8 cellular contexts compared by ENCODE assay signal in genomic region chr1:156706647-156707008, GRCh38. TPM values are rescaled to one million over a fixed set of nuclear protein-coding genes. Genes with fewer than 3 reads are reported as not detected.
DNase-seq lines count a peak whose midpoint lies in the region; ATAC-seq, FAIRE-seq and TF ChIP-seq lines count a peak whose summit lies in the region.

No MANE protein-coding gene starts in this region.

- H2AFZ ChIP-seq in GM12878 (ENCODE audit: control insufficient read depth, low read depth, low read length): no peak overlapping the region; the same call in 1 of the 2 replicates

- TF ChIP-seq RAD21 in GM12878 (IDR thresholded peaks at IDR 0.05; ENCODE audit: insufficient read depth, low read depth, low read length): no peak

- peak; percentile 30 for DNase-seq in stimulated activated CD4-positive, alpha-beta T cell treated with anti-CD3 and anti-CD28 coated beads, Interleukin-4, amount 100 ng/mL, for 1 hour
- DNase-seq in stimulated activated CD4-positive, alpha-beta T cell treated with anti-CD3 and anti-CD28 coated beads, Interleukin-15, amount 100 ng/mL, for 24 hours: no peak
- DNase-seq in GM12878 (ENCODE audit: low read depth, low spot score) (no peak), iPS-NIHi7 (ENCODE audit: extremely low spot score) (peak; percentile 48), DMS114 treated with DMSO at 0.1 percent for 48 hours (lab: John Stamatoyannopoulos, UW; ENCODE audit: unreplicated experiment) (no peak)

- no peak for TF ChIP-seq EP300 in GM12878 (IDR thresholded peaks at IDR 0.05; ENCODE audit: borderline replicate concordance in 1 of 2, control insufficient read depth in 1 of 2, low read depth in 2 of 2, low read length in 2 of 2)

- intact Hi-C loops in GM12878 (cut with micrococcal nuclease; ENCODE audit: unreplicated experiment): no loop called here

- no peaks in the 10 kb centered on the region for H3K79me2 ChIP-seq in GM12878 (ENCODE audit: control insufficient read depth, insufficient read depth, low read length)

- H3K36me3 ChIP-seq in GM12878 (ENCODE audit: control insufficient read depth in 2 of 2, insufficient read depth in 2 of 2, low read length in 1 of 2): no peaks in the 10 kb centered on the region; a peak in 1 of 4 replicates
- no peaks in the 10 kb centered on the region for H3K36me3 ChIP-seq in stomach smooth muscle (ENCODE audit: control insufficient read depth in 2 of 2, insufficient read depth in 2 of 2, low read length in 2 of 2)

- no peak for TF ChIP-seq POLR2A in GM12878 (IDR thresholded peaks at IDR 0.05; ENCODE audit: low read depth, low read length)

- peak overlapping the region; percentile 90 for H3K4me2 ChIP-seq in GM12878 (ENCODE audit: control insufficient read depth, insufficient read depth)

- TF ChIP-seq CTCF in GM12878 (IDR thresholded peaks at IDR 0.05 in 2 of 3, conservative IDR thresholded peaks at IDR 0.05 in 1 of 3; ENCODE audit: control insufficient read depth in 2 of 3, extremely low read depth in 1 of 3, insufficient read depth in 1 of 3, low read depth in 3 of 3, low read length in 3 of 3): no peak

- POLR2A ChIA-PET in GM12878 (lab: Charles Lee): interaction anchor here (0.6 to 1.4 kb wide), 2 partner anchors 22 to 89 kb away, joined by 4 to 5 read pairs; partner anchors contain the start of genes ISG20L2 and METTL25B

- H3K9me3 ChIP-seq in GM12878 (replicated peaks; ENCODE audit: control insufficient read depth, insufficient read depth, low read length) (no peaks in the 10 kb centered on the region), stomach smooth muscle (ENCODE audit: control insufficient read depth in 2 of 2, low read length in 2 of 2) (no peaks in the 10 kb centered on the region)

- RAD21 ChIA-PET in GM12878 (lab: Charles Lee; ENCODE audit: unreplicated experiment): interaction anchor here (0.6 to 3.6 kb wide), 9 partner anchors 9 to 468 kb away, joined by 3 to 28 read pairs (median 4); partner anchors contain the start of genes INSRR and PRCC

- H3K4me1 ChIP-seq in GM12878 (ENCODE audit: control insufficient read depth, insufficient read depth, low read length) (peaks cover 6% of the 10 kb centered on the region), stomach smooth muscle (ENCODE audit: control insufficient read depth, insufficient read depth, low read length) (peaks cover 57% of the 10 kb centered on the region)

- CTCF ChIA-PET in GM12878 (lab: Yijun Ruan, JAX): interaction anchor here (0.6 to 9.5 kb wide), 22 partner anchors 9 to 431 kb away, joined by 3 to 157 read pairs (median 5); partner anchors contain the start of genes GPATCH4, HAPLN2, INSRR and ISG20L2

- no TSS peak for BruUV-seq in GM12878 (replicated peaks; lab: Mats Ljungman, UMichigan)

- SMC1A ChIA-PET in GM12878 (lab: Charles Lee; ENCODE audit: uncharacterized antibody, unreplicated experiment): interaction anchor here (1.5 to 2.4 kb wide), 3 partner anchors 17 to 22 kb away, joined by 7 to 11 read pairs (median 7); no protein-coding TSS in a partner anchor

- H3K4me3 ChIP-seq in GM12878: peak overlapping the region; percentile 18; the same call in 1 of the 2 replicates
- peak overlapping the region; percentile 63 to 74 for H3K4me3 ChIP-seq in stomach smooth muscle (ENCODE audit: low read length in 2 of 2)

- ATAC-seq in GM12878: peak; percentile 24
- ATAC-seq in HG02642 (IDR thresholded peaks at IDR 0.05; ENCODE audit: poor library complexity, unreplicated experiment): no peak
- ATAC-seq in HG02759 (IDR thresholded peaks at IDR 0.05; ENCODE audit: unreplicated experiment): no peak

- FAIRE-seq in GM12878 (lab: Jason Lieb, UNC): no peak

- H3K27ac ChIP-seq in GM12878 (ENCODE audit: control insufficient read depth, insufficient read depth): no peak overlapping the region
- H3K27ac ChIP-seq in stomach smooth muscle (ENCODE audit: low read length): peak overlapping the region; percentile 67

- in situ Hi-C loops in GM12878 (cut with MboI): no loop called here

- 13% methylated on average over 16 of the region's 24 CpGs for WGBS in GM12878 (ENCODE audit: insufficient coverage, insufficient replicate concordance, low lambda C conversion rate, missing lambda C conversion rate)

- H4K20me1 ChIP-seq in GM12878 (ENCODE audit: control insufficient read depth, insufficient read depth): no peaks in the 10 kb centered on the region; the same call in 1 of the 2 replicates

- no peak overlapping the region for H3K9ac ChIP-seq in GM12878 (ENCODE audit: control insufficient read depth, insufficient read depth, low read length)
- H3K9ac ChIP-seq in stomach smooth muscle (ENCODE audit: low read length in 2 of 2): peak overlapping the region; percentile 71 to 76

- peaks cover 10 to 15% of the 10 kb centered on the region in 2 experiments for H3K27me3 ChIP-seq in GM12878 (replicated peaks in 1 of 2; ENCODE audit: control insufficient read depth in 2 of 2, insufficient read depth in 2 of 2, low read length in 1 of 2)
- H3K27me3 ChIP-seq in stomach smooth muscle (ENCODE audit: control insufficient read depth in 1 of 2, insufficient read depth in 2 of 2, low read length in 2 of 2): peaks cover 0 to 4% of the 10 kb centered on the region in 2 donors

RNA-seq across cellular contexts. Expression of gene CRABP2, which starts 1.2 kb away (rescaled TPM):
- not detected in 2 replicates for total RNA-seq in GM12878 (2013; cell fraction: nucleolus; rRNA removed)
- 0.56 TPM in 1 of 2 replicates, not detected in the other for total RNA-seq in GM12878 (2014; rRNA removed)
- total RNA-seq in GM12878 (2014; rRNA removed; fragmentation: Illumina TruSeq; extraction: Trizol): 0.40 and 0.83 TPM in 2 replicates
- 1.2 and 1.3 TPM in 2 replicates for total RNA-seq in GM12878 (2021)
- 0.55 TPM for polyA plus RNA-seq in GM12878 (2011; ENCODE audit: low read depth)
- 0.22 TPM in 1 of 2 replicates, not detected in the other for polyA plus RNA-seq in GM12878 (2011; rRNA removed)
- polyA plus RNA-seq in GM12878 (2011; cell fraction: cytosol; rRNA removed): 0.10 and 0.37 TPM in 2 replicates
- 0.90 and 3.1 TPM in 2 replicates for polyA plus RNA-seq in GM12878 (2011; cell fraction: nucleus; rRNA removed)
- 0.46 and 0.73 TPM in 2 replicates for polyA plus RNA-seq in GM12878 (2012)
- polyA plus RNA-seq in GM12878 (2014; fragmentation: Illumina TruSeq; extraction: Trizol): 1.1 and 3.6 TPM in 2 replicates
- polyA plus RNA-seq in GM12878 (2014; fragmentation: Nextera tagmentation; extraction: Ambion mirVana): under 1 TPM; 0.21 to 0.31 TPM
- 0.41 and 1.0 TPM in 2 replicates for polyA plus RNA-seq in GM12878 (2014; rRNA removed)
- polyA plus RNA-seq in GM12878 (2016; fragmentation: Nextera tagmentation; extraction: Ambion mirVana): under 1 TPM; 0.25 to 0.42 TPM
- polyA minus RNA-seq in GM12878 (2011; rRNA and poly(A)+ RNA removed): not detected in 2 replicates
- polyA minus RNA-seq in GM12878 (2011; cell fraction: cytosol; rRNA and poly(A)+ RNA removed): not detected in 2 replicates
- not detected in 2 replicates for polyA minus RNA-seq in GM12878 (2011; cell fraction: nucleus; rRNA and poly(A)+ RNA removed)

RNA-seq across cellular contexts. Expression of gene METTL25B, which starts 21.6 kb away (rescaled TPM):
- total RNA-seq in GM12878 (2013; cell fraction: nucleolus; rRNA removed): 26.5 and 31.8 TPM in 2 replicates
- 19.8 and 22.0 TPM in 2 replicates for total RNA-seq in GM12878 (2014; rRNA removed)
- 12.7 and 13.6 TPM in 2 replicates for total RNA-seq in GM12878 (2014; rRNA removed; fragmentation: Illumina TruSeq; extraction: Trizol)
- total RNA-seq in GM12878 (2021): 22.2 and 25.2 TPM in 2 replicates
- 12.3 TPM for polyA plus RNA-seq in GM12878 (2011; ENCODE audit: low read depth)
- 10.3 and 15.2 TPM in 2 replicates for polyA plus RNA-seq in GM12878 (2011; rRNA removed)
- polyA plus RNA-seq in GM12878 (2011; cell fraction: cytosol; rRNA removed): 18.7 and 22.6 TPM in 2 replicates
- polyA plus RNA-seq in GM12878 (2011; cell fraction: nucleus; rRNA removed): 39.4 and 44.7 TPM in 2 replicates
- polyA plus RNA-seq in GM12878 (2012): 19.4 and 23.9 TPM in 2 replicates
- polyA plus RNA-seq in GM12878 (2014; fragmentation: Illumina TruSeq; extraction: Trizol): 11.8 and 14.4 TPM in 2 replicates
- 1 to 10 TPM; 5.9 to 8.6 TPM for polyA plus RNA-seq in GM12878 (2014; fragmentation: Nextera tagmentation; extraction: Ambion mirVana)
- 23.5 and 25.7 TPM in 2 replicates for polyA plus RNA-seq in GM12878 (2014; rRNA removed)
- polyA plus RNA-seq in GM12878 (2016; fragmentation: Nextera tagmentation; extraction: Ambion mirVana): 10 to 100 TPM; 11.7 to 12.2 TPM
- 10.2 and 16.9 TPM in 2 replicates for polyA minus RNA-seq in GM12878 (2011; rRNA and poly(A)+ RNA removed)
- 4.0 and 6.3 TPM in 2 replicates for polyA minus RNA-seq in GM12878 (2011; cell fraction: cytosol; rRNA and poly(A)+ RNA removed)
- 11.7 and 16.2 TPM in 2 replicates for polyA minus RNA-seq in GM12878 (2011; cell fraction: nucleus; rRNA and poly(A)+ RNA removed)

RNA-seq across cellular contexts. Expression of gene ISG20L2, which starts 21.9 kb away (rescaled TPM):
- 36.3 and 40.0 TPM in 2 replicates for total RNA-seq in GM12878 (2013; cell fraction: nucleolus; rRNA removed)
- 42.1 and 44.8 TPM in 2 replicates for total RNA-seq in GM12878 (2014; rRNA removed)
- total RNA-seq in GM12878 (2014; rRNA removed; fragmentation: Illumina TruSeq; extraction: Trizol): 49.2 and 55.7 TPM in 2 replicates
- total RNA-seq in GM12878 (2021): 40.0 and 48.3 TPM in 2 replicates
- polyA plus RNA-seq in GM12878 (2011; ENCODE audit: low read depth): 17.6 TPM
- polyA plus RNA-seq in GM12878 (2011; rRNA removed): 43.9 and 55.3 TPM in 2 replicates
- 51.6 and 54.0 TPM in 2 replicates for polyA plus RNA-seq in GM12878 (2011; cell fraction: cytosol; rRNA removed)
- polyA plus RNA-seq in GM12878 (2011; cell fraction: nucleus; rRNA removed): 18.7 and 24.4 TPM in 2 replicates
- 26.9 and 27.9 TPM in 2 replicates for polyA plus RNA-seq in GM12878 (2012)
- polyA plus RNA-seq in GM12878 (2014; fragmentation: Illumina TruSeq; extraction: Trizol): 111 and 112 TPM in 2 replicates
- polyA plus RNA-seq in GM12878 (2014; fragmentation: Nextera tagmentation; extraction: Ambion mirVana): 10 to 100 TPM; 16.4 to 26.1 TPM
- polyA plus RNA-seq in GM12878 (2014; rRNA removed): 49.2 and 56.2 TPM in 2 replicates
- 10 to 100 TPM; 45.5 to 47.7 TPM for polyA plus RNA-seq in GM12878 (2016; fragmentation: Nextera tagmentation; extraction: Ambion mirVana)
- 48.7 and 57.9 TPM in 2 replicates for polyA minus RNA-seq in GM12878 (2011; rRNA and poly(A)+ RNA removed)
- polyA minus RNA-seq in GM12878 (2011; cell fraction: cytosol; rRNA and poly(A)+ RNA removed): 14.0 and 14.8 TPM in 2 replicates
- polyA minus RNA-seq in GM12878 (2011; cell fraction: nucleus; rRNA and poly(A)+ RNA removed): 29.0 and 51.5 TPM in 2 replicates

RNA-seq across cellular contexts. Expression of gene NES, which starts 29.4 kb away (rescaled TPM):
- total RNA-seq in GM12878 (2013; cell fraction: nucleolus; rRNA removed): 0.17 and 0.24 TPM in 2 replicates
- total RNA-seq in GM12878 (2014; rRNA removed) (under 0.01 and 0.05 TPM in 2 replicates), GM12878 (2014; rRNA removed; fragmentation: Illumina TruSeq; extraction: Trizol) (under 0.01 and 0.05 TPM in 2 replicates), GM12878 (2021) (0.15 and 0.21 TPM in 2 replicates)
- polyA plus RNA-seq in GM12878 (2011; ENCODE audit: low read depth): not detected
- polyA plus RNA-seq in GM12878 (2011; rRNA removed) (not detected in 2 replicates), GM12878 (2014; fragmentation: Illumina TruSeq; extraction: Trizol) (0.01 TPM in 1 of 2 replicates, not detected in the other), GM12878 (2014; fragmentation: Nextera tagmentation; extraction: Ambion mirVana) (not detected), GM12878 (2014; rRNA removed) (0.01 and 0.04 TPM in 2 replicates), GM12878 (2016; fragmentation: Nextera tagmentation; extraction: Ambion mirVana) (under 1 TPM in 1 of 2 experiments, not detected in 1; 0.03 TPM)
- polyA plus RNA-seq in GM12878 (2011; cell fraction: cytosol; rRNA removed): not detected in 2 replicates
- polyA plus RNA-seq in GM12878 (2011; cell fraction: nucleus; rRNA removed): not detected in 2 replicates
- 0.03 and 0.04 TPM in 2 replicates for polyA plus RNA-seq in GM12878 (2012)
- 0.05 TPM in 1 of 2 replicates, not detected in the other for polyA minus RNA-seq in GM12878 (2011; rRNA and poly(A)+ RNA removed)
- polyA minus RNA-seq in GM12878 (2011; cell fraction: cytosol; rRNA and poly(A)+ RNA removed): not detected in 2 replicates
- polyA minus RNA-seq in GM12878 (2011; cell fraction: nucleus; rRNA and poly(A)+ RNA removed): not detected in 2 replicates

RNA-seq across cellular contexts. Expression of gene MRPL24, which starts 34.3 kb away (rescaled TPM):
- 2.3 and 4.3 TPM in 2 replicates for total RNA-seq in GM12878 (2013; cell fraction: nucleolus; rRNA removed)
- total RNA-seq in GM12878 (2014; rRNA removed) (131 and 135 TPM in 2 replicates), GM12878 (2014; rRNA removed; fragmentation: Illumina TruSeq; extraction: Trizol) (119 and 120 TPM in 2 replicates), GM12878 (2021) (87.4 and 104 TPM in 2 replicates)
- polyA plus RNA-seq in GM12878 (2011; ENCODE audit: low read depth): 66.1 TPM
- polyA plus RNA-seq in GM12878 (2011; rRNA removed) (84.8 and 98.9 TPM in 2 replicates), GM12878 (2014; fragmentation: Illumina TruSeq; extraction: Trizol) (172 and 173 TPM in 2 replicates), GM12878 (2014; fragmentation: Nextera tagmentation; extraction: Ambion mirVana) (100 to 1,000 TPM; 245 to 269 TPM), GM12878 (2014; rRNA removed) (154 and 180 TPM in 2 replicates), GM12878 (2016; fragmentation: Nextera tagmentation; extraction: Ambion mirVana) (100 to 1,000 TPM; 132 to 136 TPM)
- 86.3 and 90.5 TPM in 2 replicates for polyA plus RNA-seq in GM12878 (2011; cell fraction: cytosol; rRNA removed)
- 51.7 and 59.4 TPM in 2 replicates for polyA plus RNA-seq in GM12878 (2011; cell fraction: nucleus; rRNA removed)
- 73.5 and 76.5 TPM in 2 replicates for polyA plus RNA-seq in GM12878 (2012)
- polyA minus RNA-seq in GM12878 (2011; rRNA and poly(A)+ RNA removed): 43.6 and 44.0 TPM in 2 replicates
- polyA minus RNA-seq in GM12878 (2011; cell fraction: cytosol; rRNA and poly(A)+ RNA removed): 11.8 and 22.1 TPM in 2 replicates
- 9.6 and 13.0 TPM in 2 replicates for polyA minus RNA-seq in GM12878 (2011; cell fraction: nucleus; rRNA and poly(A)+ RNA removed)

Comparison
In these comparisons a context has a peak if more than half of its experiments do, and no peak if none do; other contexts are left out.
1. DNase-seq: peak in stimulated activated CD4-positive, alpha-beta T cell treated with anti-CD3 and anti-CD28 coated beads, Interleukin-4, amount 100 ng/mL, for 1 hour (single experiment) and iPS-NIHi7 (single experiment); none in stimulated activated CD4-positive, alpha-beta T cell treated with anti-CD3 and anti-CD28 coated beads, Interleukin-15, amount 100 ng/mL, for 24 hours (single experiment), GM12878 (single experiment) and DMS114 treated with DMSO at 0.1 percent for 48 hours (single experiment).